ENCODE assay signal across 22 cellular contexts in genomic region chr15:56095406-56095805, GRCh38.
DNase-seq lines count a peak whose midpoint lies in the region; ATAC-seq and TF ChIP-seq lines count a peak whose summit lies in the region.
"Had no signal": no experiment of that assay in that cellular context is flagged by ENCODE, and none has a peak within 500 bp of the region (broad histone marks: within the 10 kb centered on the region; RNA-seq: fewer than 3 reads in every experiment).

No MANE protein-coding gene starts in this region.

- TSS peak; percentile 24 for BruUV-seq in OCI-LY7 (replicated peaks; lab: Mats Ljungman, UMichigan)

- H3K27ac Mint-ChIP-seq in T-cell = no peak overlapping the region
- H3K27ac Mint-ChIP-seq: CD4-positive, alpha-beta T cell had no signal

- H3K9me3 ChIP-seq in cardiac muscle cell (ENCODE audit: low read depth) (no peaks in the 10 kb centered on the region), left ventricle myocardium inferior (replicated peaks) (no peaks in the 10 kb centered on the region), OCI-LY7 (ENCODE audit: low read length) (no peaks in the 10 kb centered on the region)
- H3K9me3 ChIP-seq: BE2C; BLaER1 treated with 17β-estradiol and CSF1 and Interleukin-3, amounts not matched to agents 10 nM and 100 nM had no signal

- no peaks in the 10 kb centered on the region for H3K27me3 Mint-ChIP-seq in T-cell
- H3K27me3 Mint-ChIP-seq: CD4-positive, alpha-beta T cell; CD8-positive, alpha-beta memory T cell had no signal

- peaks cover 0 to 2% (median 0%) of the 10 kb centered on the region in 3 donors for H3K4me1 Mint-ChIP-seq in T-cell
- H3K4me1 Mint-ChIP-seq: CD14-positive monocyte had no signal

- H3K4me3 Mint-ChIP-seq in T-cell = no peak overlapping the region
- H3K4me3 Mint-ChIP-seq: CD14-positive monocyte; CD4-positive, alpha-beta T cell; CD8-positive, alpha-beta memory T cell had no signal

- no peaks in the 10 kb centered on the region for H3K9me2 ChIP-seq in OCI-LY7 (ENCODE audit: insufficient read depth, low read length)

- H3K27me3 ChIP-seq in cardiac muscle cell (no peaks in the 10 kb centered on the region), left ventricle myocardium inferior (ENCODE audit: low read depth) (no peaks in the 10 kb centered on the region)
- H3K27me3 ChIP-seq: BE2C; BLaER1 treated with 17β-estradiol and CSF1 and Interleukin-3, amounts not matched to agents 10 nM and 100 nM had no signal

- peaks cover 74% of the 10 kb centered on the region for H3K36me3 Mint-ChIP-seq in T-cell

- H3K4me1 ChIP-seq in cardiac muscle cell (ENCODE audit: low read depth) = peaks cover 3% of the 10 kb centered on the region
- H3K4me1 ChIP-seq in left ventricle myocardium inferior = peaks cover 20% of the 10 kb centered on the region
- no peaks in the 10 kb centered on the region for H3K4me1 ChIP-seq in OCI-LY7 (ENCODE audit: insufficient read depth, low read length, poor library complexity, severe bottlenecking)
- H3K4me1 ChIP-seq: BE2C; BLaER1 treated with 17β-estradiol and CSF1 and Interleukin-3, amounts not matched to agents 10 nM and 100 nM had no signal

- H3K9me3 Mint-ChIP-seq in T-cell = peaks cover 0 to 7% (median 0%) of the 10 kb centered on the region in 3 donors
- H3K9me3 Mint-ChIP-seq: CD14-positive monocyte; CD8-positive, alpha-beta memory T cell had no signal

- peaks cover 45% of the 10 kb centered on the region for H3K36me3 ChIP-seq in cardiac muscle cell
- peaks cover 45% of the 10 kb centered on the region for H3K36me3 ChIP-seq in left ventricle myocardium inferior
- H3K36me3 ChIP-seq in OCI-LY7 (ENCODE audit: insufficient read depth, low read length) = peaks cover 86% of the 10 kb centered on the region

- no peaks in the 10 kb centered on the region for H4K20me1 ChIP-seq in OCI-LY7 (ENCODE audit: insufficient read depth, low read length)
- H4K20me1 ChIP-seq: BLaER1 treated with 17β-estradiol and CSF1 and Interleukin-3, amounts not matched to agents 10 nM and 100 nM had no signal

- H3K4me2 ChIP-seq in OCI-LY7 (ENCODE audit: low read length) = no peak overlapping the region
- H3K4me2 ChIP-seq: BLaER1 treated with 17β-estradiol and CSF1 and Interleukin-3, amounts not matched to agents 10 nM and 100 nM had no signal

- H2AFZ ChIP-seq in OCI-LY7 (ENCODE audit: low read length) = no peak overlapping the region

- DNase-seq in cardiac muscle cell (ENCODE audit: low read depth in 1 of 2, low spot score in 1 of 2) (no peak), left ventricle myocardium inferior (no peak), OCI-LY7 (ENCODE audit: low spot score) (no peak), cerebellum (ENCODE audit: low spot score) (peak; percentile 66), T-cell (no peak)
- DNase-seq: ACHN; AML-193; BE2C; CD4-positive, alpha-beta T cell; CD8-positive, alpha-beta memory T cell; DMS 273 treated with DMSO at 0.1 percent for 48 hours; DMS79; EL; GF-D8; GOT3; H7; HCEC 1CT had no signal

- ATAC-seq in GM18870 (IDR thresholded peaks at IDR 0.05; ENCODE audit: unreplicated experiment) = no peak
- ATAC-seq in HG02970 (IDR thresholded peaks at IDR 0.05; ENCODE audit: low FRiP score, unreplicated experiment) = no peak
- no peak for ATAC-seq in T-cell (replicated peaks in 1 of 4)

- POLR2A ChIA-PET in OCI-LY7 (lab: Charles Lee) (no interaction called here), T-cell (lab: Charles Lee) (interaction anchor here in 1 of 2 donors (0.6 kb wide), 1 partner anchor 149 kb away, joined by 3 read pairs; no protein-coding TSS in a partner anchor)

- H3K4me3 ChIP-seq in cardiac muscle cell = no peak overlapping the region
- no peak overlapping the region for H3K4me3 ChIP-seq in left ventricle myocardium inferior
- H3K4me3 ChIP-seq in OCI-LY7 (ENCODE audit: low read depth, low read length, poor library complexity, severe bottlenecking) = no peak overlapping the region
- H3K4me3 ChIP-seq: BLaER1 treated with 17β-estradiol and CSF1 and Interleukin-3, amounts not matched to agents 10 nM and 100 nM had no signal

- H3K79me2 ChIP-seq in OCI-LY7 (ENCODE audit: insufficient read depth, low read depth, low read length) = no peaks in the 10 kb centered on the region

- no peak for TF ChIP-seq CTCF in cardiac muscle cell (IDR thresholded peaks at IDR 0.05; ENCODE audit: low read depth, low read length)
- TF ChIP-seq CTCF in left ventricle myocardium inferior (IDR thresholded peaks at IDR 0.05; ENCODE audit: borderline replicate concordance) = no peak
- no peak for TF ChIP-seq CTCF in OCI-LY7 (conservative IDR thresholded peaks at IDR 0.05; ENCODE audit: low read length)

- H3K27ac ChIP-seq in cardiac muscle cell = peak overlapping the region; percentile 37
- H3K27ac ChIP-seq in left ventricle myocardium inferior (replicated peaks) = no peak overlapping the region
- no peak overlapping the region for H3K27ac ChIP-seq in OCI-LY7 (ENCODE audit: low read depth, low read length, poor library complexity, severe bottlenecking)
- H3K27ac ChIP-seq: 22Rv1; BLaER1 treated with 17β-estradiol and CSF1 and Interleukin-3, amounts not matched to agents 10 nM and 100 nM had no signal

- CTCF ChIA-PET in OCI-LY7 (lab: Charles Lee; ENCODE audit: unreplicated experiment) (no interaction called here), T-cell (lab: Charles Lee) (interaction anchor here in 1 of 2 donors (0.5 kb wide), 1 partner anchor 801 kb away, joined by 6 read pairs; no protein-coding TSS in a partner anchor)

- intact Hi-C loops in left ventricle myocardium inferior (cut with micrococcal nuclease) (no loop called here), OCI-LY7 (cut with micrococcal nuclease; ENCODE audit: unreplicated experiment) (no loop called here)
